ENCODE assay signal across 18 cellular contexts in the genomic region with DNA sequence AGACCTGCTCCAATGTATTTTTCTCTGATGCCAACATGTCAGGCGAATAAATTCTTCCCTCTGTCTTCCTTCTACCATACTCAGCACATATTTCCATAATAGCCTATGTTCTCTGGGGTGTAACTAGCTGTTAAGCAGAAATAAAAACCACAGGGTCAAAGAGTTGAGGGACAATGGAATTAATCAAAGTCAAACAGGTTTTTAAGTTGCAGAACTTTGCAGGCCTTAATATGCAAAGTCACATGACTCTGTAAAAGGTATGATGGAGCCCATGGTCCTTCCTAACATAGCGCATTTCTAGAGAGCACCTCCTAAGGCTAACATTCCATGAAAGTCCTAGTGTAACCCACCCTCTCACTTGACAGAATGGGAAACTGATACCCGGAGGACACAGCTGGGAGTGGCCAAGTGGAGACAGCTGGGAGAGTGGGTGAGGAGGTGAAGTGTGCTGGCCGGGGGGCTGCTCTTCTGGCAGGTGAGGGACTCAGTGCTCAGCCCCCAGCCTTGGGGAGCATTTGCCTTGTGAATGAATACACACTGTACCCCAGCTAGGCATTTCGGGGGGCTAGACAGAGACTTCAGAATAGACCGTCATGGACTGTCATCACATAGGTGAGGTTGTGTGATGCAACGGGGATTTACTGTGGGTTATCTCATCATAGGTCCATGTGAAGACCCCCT.
"Had no signal": no experiment of that assay in that cellular context is flagged by ENCODE, and none has a peak within 500 bp of the region (broad histone marks: within the 10 kb centered on the region; RNA-seq: fewer than 3 reads in every experiment).

No MANE protein-coding gene starts in this region.

- H3K4me1 ChIP-seq: gastrocnemius medialis, uterus had no signal

- ATAC-seq: esophagus mucosa; gastrocnemius medialis; left ventricle myocardium superior; mucosa of descending colon; naive thymus-derived CD4-positive, alpha-beta T cell; stimulated activated naive B cell treated with anti-CD40 and anti-IgM and Interleukin-4, amounts not matched to agents 10 μg/mL and 1 μg/mL and 100 μg/mL, for 72 hours had no signal

- H3K4me3 ChIP-seq: gastrocnemius medialis, mucosa of descending colon, uterus had no signal

- H3K27ac ChIP-seq: brain microvascular endothelial cell, gastrocnemius medialis, neutrophil, uterus had no signal

- H3K9me3 ChIP-seq: neutrophil, uterus had no signal

- H3K4me3 Mint-ChIP-seq: activated CD4-positive, alpha-beta memory T cell treated with anti-CD3 and anti-CD28 coated beads for 36 hours; central memory CD8-positive, alpha-beta T cell; naive thymus-derived CD4-positive, alpha-beta T cell; stimulated activated naive B cell treated with anti-CD40 and anti-IgM and Interleukin-4, amounts not matched to agents 10 μg/mL and 1 μg/mL and 100 μg/mL, for 72 hours; T-helper 2 cell treated with Interferon-gamma antibody and Interleukin-4, amounts not matched to agents 5 μg/mL and 100 μg/mL, for 36 hours had no signal

- H3K27ac Mint-ChIP-seq: naive thymus-derived CD4-positive, alpha-beta T cell; T-helper 2 cell treated with Interferon-gamma antibody and Interleukin-4, amounts not matched to agents 5 μg/mL and 100 μg/mL, for 36 hours had no signal

- DNase-seq: activated CD4-positive, alpha-beta T cell treated with anti-CD3 and anti-CD28 coated beads for 4 hours; activated naive CD4-positive, alpha-beta T cell treated with anti-CD3 and anti-CD28 coated beads, Interleukin-2, amount 50 U/mL, for 16 hours; activated T-cell treated with anti-CD3 and anti-CD28 coated beads, Interleukin-2, amount 50 U/mL, for 1 hour; brain microvascular endothelial cell; cortex of kidney; effector CD8-positive, alpha-beta T cell; gastrocnemius medialis; kidney glomerular epithelial cell; left ventricle myocardium superior; stimulated activated naive B cell treated with anti-CD40 and anti-IgM and Interleukin-4, amounts not matched to agents 10 μg/mL and 1 μg/mL and 100 μg/mL, for 72 hours had no signal

- H3K36me3 ChIP-seq: brain microvascular endothelial cell, gastrocnemius medialis, neutrophil, uterus had no signal

- H3K4me1 Mint-ChIP-seq: stimulated activated naive B cell treated with anti-CD40 and anti-IgM and Interleukin-4, amounts not matched to agents 10 μg/mL and 1 μg/mL and 100 μg/mL, for 72 hours had no signal

- H3K27me3 ChIP-seq: uterus had no signal
